ENCODE assay signal across 1 cellular context in the genomic region with DNA sequence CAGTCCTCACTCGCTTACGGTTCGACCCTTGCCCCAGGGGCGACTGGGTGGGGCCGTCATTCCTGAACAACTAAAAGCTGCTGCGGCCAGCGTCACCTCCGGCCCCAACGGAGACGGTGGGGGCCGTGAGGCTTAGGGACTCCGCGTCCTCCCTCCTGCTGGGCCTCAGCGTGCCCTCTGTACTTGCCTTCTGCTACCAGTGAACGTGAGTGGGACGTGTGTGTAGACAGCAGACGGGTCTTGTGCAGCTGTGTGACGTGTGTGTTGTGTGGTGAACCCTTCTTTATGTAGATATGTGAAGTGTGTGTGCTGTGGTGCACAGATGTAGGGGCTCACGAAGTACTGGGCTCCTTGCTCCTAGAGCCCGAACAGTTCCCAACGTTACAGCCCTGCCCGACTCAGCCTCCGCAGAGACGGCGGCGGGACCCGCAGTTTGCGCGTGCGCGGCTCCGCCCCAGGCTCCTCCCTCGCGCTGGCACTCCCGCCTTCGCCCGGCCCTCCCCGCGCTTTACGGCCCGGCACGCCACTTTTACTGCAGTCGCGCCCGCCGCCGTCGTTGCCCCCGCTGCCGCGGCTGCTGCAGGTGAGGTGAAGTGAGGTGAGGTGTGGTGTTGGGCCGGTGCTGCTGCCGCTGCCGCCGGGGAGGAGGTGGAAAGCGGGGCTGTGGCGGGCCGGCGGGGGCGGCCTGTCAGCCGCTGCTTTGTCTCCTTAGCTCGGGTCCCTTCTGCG.
TF ChIP-seq lines count a peak whose summit lies in the region.

A gene (plus strand): TSS at position 535 of the 729 bp plus-strand sequence. CDS start 235 bp downstream, outside the sequence.

TF ChIP-seq in K562, 482 proteins besides CTCF, POLR2A, EP300 and RAD21 (continued from another document and continues in another):
- TF ChIP-seq, protein P1, sequence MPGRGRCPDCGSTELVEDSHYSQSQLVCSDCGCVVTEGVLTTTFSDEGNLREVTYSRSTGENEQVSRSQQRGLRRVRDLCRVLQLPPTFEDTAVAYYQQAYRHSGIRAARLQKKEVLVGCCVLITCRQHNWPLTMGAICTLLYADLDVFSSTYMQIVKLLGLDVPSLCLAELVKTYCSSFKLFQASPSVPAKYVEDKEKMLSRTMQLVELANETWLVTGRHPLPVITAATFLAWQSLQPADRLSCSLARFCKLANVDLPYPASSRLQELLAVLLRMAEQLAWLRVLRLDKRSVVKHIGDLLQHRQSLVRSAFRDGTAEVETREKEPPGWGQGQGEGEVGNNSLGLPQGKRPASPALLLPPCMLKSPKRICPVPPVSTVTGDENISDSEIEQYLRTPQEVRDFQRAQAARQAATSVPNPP (IDR thresholded peaks at IDR 0.05; ENCODE audit: borderline replicate concordance, insufficient read depth, insufficient read length): no peak
- no peak for TF ChIP-seq PCBP1 (IDR thresholded peaks at IDR 0.05; ENCODE audit: low read depth, low read length, poor library complexity, severe bottlenecking)
- TF ChIP-seq ZBTB1 (CRISPR knock-in tag; IDR thresholded peaks at IDR 0.05; ENCODE audit: borderline replicate concordance, low read depth): no peak
- TF ChIP-seq TEAD4 (IDR thresholded peaks at IDR 0.05; ENCODE audit: low read length): no peak
- no peak for TF ChIP-seq TEAD4 (CRISPR knock-in tag; IDR thresholded peaks at IDR 0.05; ENCODE audit: borderline replicate concordance)
- TF ChIP-seq, protein P2, sequence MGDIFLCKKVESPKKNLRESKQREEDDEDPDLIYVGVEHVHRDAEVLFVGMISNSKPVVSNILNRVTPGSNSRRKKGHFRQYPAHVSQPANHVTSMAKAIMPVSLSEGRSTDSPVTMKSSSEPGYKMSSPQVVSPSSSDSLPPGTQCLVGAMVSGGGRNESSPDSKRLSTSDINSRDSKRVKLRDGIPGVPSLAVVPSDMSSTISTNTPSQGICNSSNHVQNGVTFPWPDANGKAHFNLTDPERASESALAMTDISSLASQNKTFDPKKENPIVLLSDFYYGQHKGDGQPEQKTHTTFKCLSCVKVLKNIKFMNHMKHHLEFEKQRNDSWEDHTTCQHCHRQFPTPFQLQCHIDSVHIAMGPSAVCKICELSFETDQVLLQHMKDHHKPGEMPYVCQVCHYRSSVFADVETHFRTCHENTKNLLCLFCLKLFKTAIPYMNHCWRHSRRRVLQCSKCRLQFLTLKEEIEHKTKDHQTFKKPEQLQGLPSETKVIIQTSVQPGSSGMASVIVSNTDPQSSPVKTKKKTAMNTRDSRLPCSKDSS (IDR thresholded peaks at IDR 0.05; ENCODE audit: low read depth, partially characterized antibody): no peak
- TF ChIP-seq, protein P3, sequence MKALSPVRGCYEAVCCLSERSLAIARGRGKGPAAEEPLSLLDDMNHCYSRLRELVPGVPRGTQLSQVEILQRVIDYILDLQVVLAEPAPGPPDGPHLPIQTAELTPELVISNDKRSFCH (CRISPR knock-in tag; IDR thresholded peaks at IDR 0.05): no peak
- TF ChIP-seq, protein P3 (tag; IDR thresholded peaks at IDR 0.05): peak; percentile 36; the same call in 1 of the 2 replicates
- TF ChIP-seq MBD2 (IDR thresholded peaks at IDR 0.05; ENCODE audit: borderline replicate concordance, low read depth): peak; percentile 49; the same call in 1 of the 2 replicates
- TF ChIP-seq FOXK1 (CRISPR knock-in tag; IDR thresholded peaks at IDR 0.05; ENCODE audit: borderline replicate concordance): no peak
- TF ChIP-seq, protein P4, sequence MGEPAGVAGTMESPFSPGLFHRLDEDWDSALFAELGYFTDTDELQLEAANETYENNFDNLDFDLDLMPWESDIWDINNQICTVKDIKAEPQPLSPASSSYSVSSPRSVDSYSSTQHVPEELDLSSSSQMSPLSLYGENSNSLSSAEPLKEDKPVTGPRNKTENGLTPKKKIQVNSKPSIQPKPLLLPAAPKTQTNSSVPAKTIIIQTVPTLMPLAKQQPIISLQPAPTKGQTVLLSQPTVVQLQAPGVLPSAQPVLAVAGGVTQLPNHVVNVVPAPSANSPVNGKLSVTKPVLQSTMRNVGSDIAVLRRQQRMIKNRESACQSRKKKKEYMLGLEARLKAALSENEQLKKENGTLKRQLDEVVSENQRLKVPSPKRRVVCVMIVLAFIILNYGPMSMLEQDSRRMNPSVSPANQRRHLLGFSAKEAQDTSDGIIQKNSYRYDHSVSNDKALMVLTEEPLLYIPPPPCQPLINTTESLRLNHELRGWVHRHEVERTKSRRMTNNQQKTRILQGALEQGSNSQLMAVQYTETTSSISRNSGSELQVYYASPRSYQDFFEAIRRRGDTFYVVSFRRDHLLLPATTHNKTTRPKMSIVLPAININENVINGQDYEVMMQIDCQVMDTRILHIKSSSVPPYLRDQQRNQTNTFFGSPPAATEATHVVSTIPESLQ (CRISPR knock-in tag; IDR thresholded peaks at IDR 0.05): no peak
- no peak for TF ChIP-seq HMG20A (CRISPR knock-in tag; conservative IDR thresholded peaks at IDR 0.05)
- TF ChIP-seq ZNF431 (CRISPR knock-in tag; IDR thresholded peaks at IDR 0.05): no peak
- no peak for TF ChIP-seq JUN (IDR thresholded peaks at IDR 0.05; ENCODE audit: borderline replicate concordance, low read depth, low read length)
- no peak for TF ChIP-seq JUN (CRISPR knock-in tag; IDR thresholded peaks at IDR 0.05; ENCODE audit: borderline replicate concordance)
- no peak for TF ChIP-seq ERF (CRISPR knock-in tag; IDR thresholded peaks at IDR 0.05)
- TF ChIP-seq POLR3G (IDR thresholded peaks at IDR 0.05; ENCODE audit: extremely low read depth, insufficient read length, insufficient replicate concordance): no peak
- TF ChIP-seq ZNF717 (CRISPR knock-in tag; IDR thresholded peaks at IDR 0.05): no peak
- peak; percentile 37; the same call in 1 of the 2 replicates for TF ChIP-seq ZNF263 (CRISPR knock-in tag; IDR thresholded peaks at IDR 0.05; ENCODE audit: borderline replicate concordance)
- TF ChIP-seq HNRNPL (IDR thresholded peaks at IDR 0.05; ENCODE audit: low read depth, low read length): peak; percentile 67; the same call in 1 of the 2 replicates
- no peak for TF ChIP-seq ETV6 (IDR thresholded peaks at IDR 0.05; ENCODE audit: borderline replicate concordance in 1 of 2, low read depth in 2 of 2, low read length in 1 of 2)
- no peak for TF ChIP-seq ETV6 (CRISPR knock-in tag; IDR thresholded peaks at IDR 0.05; ENCODE audit: borderline replicate concordance)
- TF ChIP-seq GABPB2 (CRISPR knock-in tag; conservative IDR thresholded peaks at IDR 0.05): no peak
- TF ChIP-seq SP1 (CRISPR knock-in tag; IDR thresholded peaks at IDR 0.05): peak; percentile 76
- no peak for TF ChIP-seq ZC3H4 (CRISPR knock-in tag; IDR thresholded peaks at IDR 0.05; ENCODE audit: borderline replicate concordance)
- TF ChIP-seq SNRNP70 (optimal IDR thresholded peaks at IDR 0.05; ENCODE audit: low read depth, low read length): no peak
- no peak for TF ChIP-seq HEY1 (CRISPR knock-in tag; IDR thresholded peaks at IDR 0.05; ENCODE audit: borderline replicate concordance)
- TF ChIP-seq, protein P5, sequence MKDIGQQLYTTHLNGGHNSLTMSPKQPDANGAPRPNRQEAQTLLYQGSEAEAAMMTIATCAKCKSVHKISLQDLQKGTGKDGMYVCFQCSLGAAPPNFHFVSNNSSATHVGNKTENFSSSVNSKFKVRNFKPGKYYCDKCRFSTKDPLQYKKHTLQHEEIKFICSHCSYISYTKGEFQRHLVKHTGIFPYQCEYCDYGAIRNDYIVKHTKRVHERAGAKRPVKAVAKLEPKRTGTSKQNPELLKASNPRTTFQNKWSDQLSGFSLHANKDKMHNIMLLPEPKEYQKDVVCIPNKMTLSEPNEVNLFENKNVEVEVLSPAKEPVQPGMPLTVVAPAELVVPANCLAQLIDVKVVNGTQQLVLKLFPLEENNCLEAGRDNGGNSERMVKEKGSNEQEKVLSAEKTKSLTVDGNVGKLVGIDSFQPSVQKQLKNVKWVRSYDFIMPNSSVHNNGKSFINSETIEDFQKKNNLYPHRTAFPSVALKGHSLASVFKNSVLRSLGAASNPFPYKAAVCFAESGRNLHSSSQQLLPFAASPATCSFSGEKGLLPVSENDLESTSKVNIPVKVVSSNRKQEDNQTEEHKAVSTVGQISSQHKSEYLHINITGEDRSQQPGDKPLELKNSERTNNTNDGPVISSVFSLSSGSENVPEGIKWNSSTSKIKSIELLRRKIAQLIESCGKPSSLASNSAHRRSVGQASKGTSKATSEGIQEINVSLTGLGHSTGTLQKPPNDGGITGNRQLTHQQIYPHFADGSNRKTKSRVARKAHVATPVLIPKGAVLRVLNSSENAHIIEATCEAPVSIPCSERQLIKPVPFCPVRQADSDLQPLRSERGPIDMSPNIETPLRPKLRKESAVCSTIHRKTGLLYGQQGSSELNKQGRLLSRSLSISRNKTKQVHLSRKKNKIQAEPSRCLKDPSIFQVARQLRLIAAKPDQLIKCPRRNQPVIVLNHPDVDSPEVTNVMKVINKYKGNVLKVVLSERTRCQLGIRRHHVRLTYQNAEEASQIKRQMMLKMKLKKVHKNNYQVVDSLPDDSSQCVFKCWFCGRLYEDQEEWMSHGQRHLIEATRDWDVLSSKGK (CRISPR knock-in tag; IDR thresholded peaks at IDR 0.05): no peak
- TF ChIP-seq SETDB1 (IDR thresholded peaks at IDR 0.05; ENCODE audit: low read length): no peak
- TF ChIP-seq GABPB1 (CRISPR knock-in tag; IDR thresholded peaks at IDR 0.05): peak; percentile 12; the same call in 1 of the 2 replicates
- no peak for TF ChIP-seq ZNF644 (tag; IDR thresholded peaks at IDR 0.05; ENCODE audit: low read depth)
- no peak for TF ChIP-seq CBX8 (IDR thresholded peaks at IDR 0.05; ENCODE audit: borderline replicate concordance, extremely low read depth, low read depth, low read length, poor library complexity, severe bottlenecking)
- no peak for TF ChIP-seq ZKSCAN1 (IDR thresholded peaks at IDR 0.05; ENCODE audit: low read depth, low read length)
- no peak for TF ChIP-seq MYBL2 (IDR thresholded peaks at IDR 0.05; ENCODE audit: low read depth)
- TF ChIP-seq MYBL2 (CRISPR knock-in tag; IDR thresholded peaks at IDR 0.05; ENCODE audit: borderline replicate concordance): no peak
- TF ChIP-seq TEAD2 (tag; IDR thresholded peaks at IDR 0.05): no peak
- TF ChIP-seq, protein P6, sequence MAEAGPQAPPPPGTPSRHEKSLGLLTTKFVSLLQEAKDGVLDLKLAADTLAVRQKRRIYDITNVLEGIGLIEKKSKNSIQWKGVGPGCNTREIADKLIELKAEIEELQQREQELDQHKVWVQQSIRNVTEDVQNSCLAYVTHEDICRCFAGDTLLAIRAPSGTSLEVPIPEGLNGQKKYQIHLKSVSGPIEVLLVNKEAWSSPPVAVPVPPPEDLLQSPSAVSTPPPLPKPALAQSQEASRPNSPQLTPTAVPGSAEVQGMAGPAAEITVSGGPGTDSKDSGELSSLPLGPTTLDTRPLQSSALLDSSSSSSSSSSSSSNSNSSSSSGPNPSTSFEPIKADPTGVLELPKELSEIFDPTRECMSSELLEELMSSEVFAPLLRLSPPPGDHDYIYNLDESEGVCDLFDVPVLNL (CRISPR knock-in tag; IDR thresholded peaks at IDR 0.05; ENCODE audit: low read depth): no peak
- no peak for TF ChIP-seq KAT8 (IDR thresholded peaks at IDR 0.05; ENCODE audit: low read depth)
- no peak for TF ChIP-seq HMG20B (CRISPR knock-in tag; IDR thresholded peaks at IDR 0.05)
- no peak for TF ChIP-seq ZC3H8 (IDR thresholded peaks at IDR 0.05)
- TF ChIP-seq, protein P7, sequence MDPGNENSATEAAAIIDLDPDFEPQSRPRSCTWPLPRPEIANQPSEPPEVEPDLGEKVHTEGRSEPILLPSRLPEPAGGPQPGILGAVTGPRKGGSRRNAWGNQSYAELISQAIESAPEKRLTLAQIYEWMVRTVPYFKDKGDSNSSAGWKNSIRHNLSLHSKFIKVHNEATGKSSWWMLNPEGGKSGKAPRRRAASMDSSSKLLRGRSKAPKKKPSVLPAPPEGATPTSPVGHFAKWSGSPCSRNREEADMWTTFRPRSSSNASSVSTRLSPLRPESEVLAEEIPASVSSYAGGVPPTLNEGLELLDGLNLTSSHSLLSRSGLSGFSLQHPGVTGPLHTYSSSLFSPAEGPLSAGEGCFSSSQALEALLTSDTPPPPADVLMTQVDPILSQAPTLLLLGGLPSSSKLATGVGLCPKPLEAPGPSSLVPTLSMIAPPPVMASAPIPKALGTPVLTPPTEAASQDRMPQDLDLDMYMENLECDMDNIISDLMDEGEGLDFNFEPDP (CRISPR knock-in tag; IDR thresholded peaks at IDR 0.05): no peak
- TF ChIP-seq, protein P8, sequence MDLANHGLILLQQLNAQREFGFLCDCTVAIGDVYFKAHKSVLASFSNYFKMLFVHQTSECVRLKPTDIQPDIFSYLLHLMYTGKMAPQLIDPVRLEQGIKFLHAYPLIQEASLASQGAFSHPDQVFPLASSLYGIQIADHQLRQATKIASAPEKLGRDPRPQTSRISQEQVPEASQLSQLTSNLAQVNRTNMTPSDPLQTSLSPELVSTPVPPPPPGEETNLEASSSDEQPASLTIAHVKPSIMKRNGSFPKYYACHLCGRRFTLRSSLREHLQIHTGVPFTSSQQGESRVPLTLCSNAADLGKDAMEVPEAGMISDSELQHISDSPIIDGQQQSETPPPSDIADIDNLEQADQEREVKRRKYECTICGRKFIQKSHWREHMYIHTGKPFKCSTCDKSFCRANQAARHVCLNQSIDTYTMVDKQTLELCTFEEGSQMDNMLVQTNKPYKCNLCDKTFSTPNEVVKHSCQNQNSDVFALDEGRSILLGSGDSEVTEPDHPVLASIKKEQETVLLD (IDR thresholded peaks at IDR 0.05): peak; percentile 41; the same call in 1 of the 2 replicates
- TF ChIP-seq, protein P9, sequence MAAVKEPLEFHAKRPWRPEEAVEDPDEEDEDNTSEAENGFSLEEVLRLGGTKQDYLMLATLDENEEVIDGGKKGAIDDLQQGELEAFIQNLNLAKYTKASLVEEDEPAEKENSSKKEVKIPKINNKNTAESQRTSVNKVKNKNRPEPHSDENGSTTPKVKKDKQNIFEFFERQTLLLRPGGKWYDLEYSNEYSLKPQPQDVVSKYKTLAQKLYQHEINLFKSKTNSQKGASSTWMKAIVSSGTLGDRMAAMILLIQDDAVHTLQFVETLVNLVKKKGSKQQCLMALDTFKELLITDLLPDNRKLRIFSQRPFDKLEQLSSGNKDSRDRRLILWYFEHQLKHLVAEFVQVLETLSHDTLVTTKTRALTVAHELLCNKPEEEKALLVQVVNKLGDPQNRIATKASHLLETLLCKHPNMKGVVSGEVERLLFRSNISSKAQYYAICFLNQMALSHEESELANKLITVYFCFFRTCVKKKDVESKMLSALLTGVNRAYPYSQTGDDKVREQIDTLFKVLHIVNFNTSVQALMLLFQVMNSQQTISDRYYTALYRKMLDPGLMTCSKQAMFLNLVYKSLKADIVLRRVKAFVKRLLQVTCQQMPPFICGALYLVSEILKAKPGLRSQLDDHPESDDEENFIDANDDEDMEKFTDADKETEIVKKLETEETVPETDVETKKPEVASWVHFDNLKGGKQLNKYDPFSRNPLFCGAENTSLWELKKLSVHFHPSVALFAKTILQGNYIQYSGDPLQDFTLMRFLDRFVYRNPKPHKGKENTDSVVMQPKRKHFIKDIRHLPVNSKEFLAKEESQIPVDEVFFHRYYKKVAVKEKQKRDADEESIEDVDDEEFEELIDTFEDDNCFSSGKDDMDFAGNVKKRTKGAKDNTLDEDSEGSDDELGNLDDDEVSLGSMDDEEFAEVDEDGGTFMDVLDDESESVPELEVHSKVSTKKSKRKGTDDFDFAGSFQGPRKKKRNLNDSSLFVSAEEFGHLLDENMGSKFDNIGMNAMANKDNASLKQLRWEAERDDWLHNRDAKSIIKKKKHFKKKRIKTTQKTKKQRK (IDR thresholded peaks at IDR 0.05; ENCODE audit: borderline replicate concordance, low read depth, low read length): no peak
- no peak for TF ChIP-seq ZNF764 (CRISPR knock-in tag; IDR thresholded peaks at IDR 0.05; ENCODE audit: low read depth)
- no peak for TF ChIP-seq DDX20 (tag; IDR thresholded peaks at IDR 0.05; ENCODE audit: low read depth)
- TF ChIP-seq ZNF77 (CRISPR knock-in tag; IDR thresholded peaks at IDR 0.05): no peak
- TF ChIP-seq TARDBP (IDR thresholded peaks at IDR 0.05): peak; percentile 10; the same call in 1 of the 2 replicates
- TF ChIP-seq MCM2 (IDR thresholded peaks at IDR 0.05; ENCODE audit: low read depth): no peak
- peak; percentile 87; the same call in 1 of the 2 replicates for TF ChIP-seq RB1 (IDR thresholded peaks at IDR 0.05; ENCODE audit: low read depth)
